In genomic region chr5:71744009-71744792, GRCh38 we compare ENCODE assay signal across 17 cellular contexts. TPM values are rescaled to one million over a fixed set of nuclear protein-coding genes. Genes with fewer than 3 reads are reported as not detected.
"Had no signal": no experiment of that assay in that cellular context is flagged by ENCODE, and none has a peak within 500 bp of the region (broad histone marks: within the 10 kb centered on the region; RNA-seq: fewer than 3 reads in every experiment).

No MANE protein-coding gene starts in this region.

- H3K4me1 ChIP-seq: upper lobe of right lung had no signal

- H3K4me3 Mint-ChIP-seq: activated B cell treated with CpG ODN at 0.5 μM for 24 hours; activated naive CD8-positive, alpha-beta T cell treated with anti-CD3 and anti-CD28 coated beads, Interleukin-2, amount 10 ng/mL, durations not matched to agents 7 days and 5 days; naive thymus-derived CD8-positive, alpha-beta T cell had no signal

- H3K27me3 ChIP-seq: neutrophil, upper lobe of right lung had no signal

- H3K27ac ChIP-seq: left ventricle myocardium inferior, neutrophil, upper lobe of right lung had no signal

- H3K36me3 Mint-ChIP-seq: activated naive CD8-positive, alpha-beta T cell treated with anti-CD3 and anti-CD28 coated beads, Interleukin-2, amount 10 ng/mL, durations not matched to agents 7 days and 5 days had no signal

- DNase-seq: activated B cell treated with CpG ODN at 0.5 μM for 24 hours; activated CD4-positive, alpha-beta T cell treated with anti-CD3 and anti-CD28 coated beads for 48 hours; activated CD8-positive, alpha-beta memory T cell treated with anti-CD3 and anti-CD28 coated beads for 24 hours; activated naive CD8-positive, alpha-beta T cell treated with anti-CD3 and anti-CD28 coated beads, Interleukin-2, amount 10 ng/mL, durations not matched to agents 7 days and 5 days; anterior cingulate cortex; dermis blood vessel endothelial cell; left ventricle myocardium inferior; naive thymus-derived CD8-positive, alpha-beta T cell; retina; stimulated activated CD4-positive, alpha-beta T cell treated with anti-CD3 and anti-CD28 coated beads, Interleukin-4, amount 100 ng/mL, for 1 hour; stimulated activated naive CD4-positive, alpha-beta T cell; upper lobe of right lung had no signal

- H3K9me3 ChIP-seq: left ventricle myocardium inferior, neutrophil, upper lobe of right lung had no signal

- H3K36me3 ChIP-seq: left ventricle myocardium inferior, neutrophil, upper lobe of right lung had no signal

- H3K9me3 Mint-ChIP-seq: activated naive CD8-positive, alpha-beta T cell treated with anti-CD3 and anti-CD28 coated beads, Interleukin-2, amount 10 ng/mL, durations not matched to agents 7 days and 5 days had no signal

- H3K27ac Mint-ChIP-seq: activated B cell treated with CpG ODN at 0.5 μM for 24 hours; activated naive CD8-positive, alpha-beta T cell treated with anti-CD3 and anti-CD28 coated beads, Interleukin-2, amount 10 ng/mL, durations not matched to agents 7 days and 5 days; naive thymus-derived CD8-positive, alpha-beta T cell had no signal

- H3K4me1 Mint-ChIP-seq: activated naive CD8-positive, alpha-beta T cell treated with anti-CD3 and anti-CD28 coated beads, Interleukin-2, amount 10 ng/mL, durations not matched to agents 7 days and 5 days; naive thymus-derived CD8-positive, alpha-beta T cell had no signal

- ATAC-seq: naive thymus-derived CD8-positive, alpha-beta T cell; upper lobe of right lung had no signal

- H3K4me3 ChIP-seq: left ventricle myocardium inferior, upper lobe of right lung had no signal

RNA-seq across cellular contexts. Expression of gene CARTPT, which starts 25.1 kb away (rescaled TPM):
- total RNA-seq: activated B cell treated with CpG ODN at 0.5 μM for 24 hours; activated naive CD8-positive, alpha-beta T cell treated with anti-CD3 and anti-CD28 coated beads, Interleukin-2, amount 10 ng/mL, durations not matched to agents 7 days and 5 days; bronchial epithelial cell; cerebellum; dermis blood vessel endothelial cell; left ventricle myocardium inferior; mononuclear cell; naive thymus-derived CD8-positive, alpha-beta T cell; T-helper 1 cell treated with Interleukin-12 subunit alpha and Interleukin-12 subunit beta and Interleukin-4 antibody, amounts not matched to agents 30 ng/mL and 1 ng/mL, for 36 hours; upper lobe of right lung had no signal
